8 cellular contexts compared by ENCODE assay signal in genomic region chr3:119294889-119295769, GRCh38. TPM values are rescaled to one million over a fixed set of nuclear protein-coding genes. Genes with fewer than 3 reads are reported as not detected.
DNase-seq lines count a peak whose midpoint lies in the region; ATAC-seq and TF ChIP-seq lines count a peak whose summit lies in the region.

No MANE protein-coding gene starts in this region.

- H3K27ac ChIP-seq in Peyer's patch = peak overlapping the region; percentile 82 to 94 (median 88)

- H3K4me3 ChIP-seq in Peyer's patch = peak overlapping the region; percentile 58 to 82 (median 69)

- ATAC-seq in HG02938 (IDR thresholded peaks at IDR 0.05; ENCODE audit: unreplicated experiment) (peak; percentile 33), left ventricle myocardium superior (peak; percentile 43), sciatic nerve (peak; percentile 55)

- TF ChIP-seq CTCF in Peyer's patch (IDR thresholded peaks at IDR 0.05) = no peak

- H3K27me3 ChIP-seq in Peyer's patch = no peaks in the 10 kb centered on the region

- H3K9me3 ChIP-seq in Peyer's patch = no peaks in the 10 kb centered on the region

- TF ChIP-seq POLR2A in Peyer's patch (IDR thresholded peaks at IDR 0.05) = no peak

- intact Hi-C loops in left ventricle myocardium superior (cut with micrococcal nuclease) = no loop called here
- intact Hi-C loops in sciatic nerve (cut with DNase I) = no loop called here

- peaks cover 0 to 15% (median 11%) of the 10 kb centered on the region in 4 donors for H3K4me1 ChIP-seq in Peyer's patch

- H3K36me3 ChIP-seq in Peyer's patch = no peaks in the 10 kb centered on the region

- DNase-seq in NCI-H748 (lab: John Stamatoyannopoulos, UW; ENCODE audit: unreplicated experiment) (peak; percentile 42), NCI-H748 treated with DMSO at 0.1 percent for 48 hours (lab: John Stamatoyannopoulos, UW) (no peak), Peyer's patch (peak; percentile 55 to 74 (median 66)), left ventricle myocardium superior (peak; percentile 66), sciatic nerve (ENCODE audit: low spot score) (no peak), NCI-H187 (lab: John Stamatoyannopoulos, UW) (no peak)
- peak; percentile 57 for DNase-seq in activated naive CD4-positive, alpha-beta T cell treated with Interleukin-2 at 50 U/mL for 16 hours

RNA-seq across cellular contexts. Expression of gene ARHGAP31, which starts 0.9 kb away (rescaled TPM):
- total RNA-seq in Peyer's patch (10 to 100 TPM in 2 of 4 donors, 1 to 10 TPM in 2; 4.7 to 19.0 (median 10.1) TPM), left ventricle myocardium superior (41.7 TPM), sciatic nerve (85.6 TPM)

RNA-seq across cellular contexts. Expression of gene B4GALT4, which starts 54.5 kb away (rescaled TPM):
- total RNA-seq in Peyer's patch (10 to 100 TPM; 10.7 to 59.9 (median 47.9) TPM), left ventricle myocardium superior (11.8 TPM), sciatic nerve (26.7 TPM)

Comparison
In these comparisons a context has a peak if more than half of its experiments do, and no peak if none do; other contexts are left out.
1. DNase-seq: peak in NCI-H748 (single experiment), Peyer's patch (3 of 3), activated naive CD4-positive, alpha-beta T cell treated with Interleukin-2 at 50 U/mL for 16 hours (single experiment) and left ventricle myocardium superior (single experiment); none in NCI-H748 treated with DMSO at 0.1 percent for 48 hours (single experiment), sciatic nerve (single experiment) and NCI-H187 (0 of 2).
2. Peak in every context shown above with its lines, with median percentiles within 50 percentile points of each other: ATAC-seq.